Comparison of ENCODE assay signal across 19 cellular contexts in the genomic region with DNA sequence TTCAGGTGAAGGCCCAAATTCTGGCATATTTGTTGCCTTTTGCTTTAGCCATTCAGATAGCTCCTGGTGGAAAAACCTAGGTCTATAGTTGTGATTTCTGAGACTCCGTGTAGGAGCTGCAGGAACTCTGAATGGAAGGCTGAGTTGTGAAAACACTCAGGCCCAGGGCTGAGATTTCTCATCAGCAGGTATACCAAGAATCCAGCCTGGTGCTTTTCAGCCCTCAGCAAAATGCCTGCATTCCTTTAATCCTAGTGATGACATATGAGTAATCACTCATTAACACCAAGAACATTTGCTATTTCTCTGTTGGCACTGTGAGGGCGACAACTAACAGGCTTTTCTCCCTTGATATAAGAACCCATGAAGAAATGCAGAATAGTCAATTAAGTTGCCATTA.
"Had no signal": no experiment of that assay in that cellular context is flagged by ENCODE, and none has a peak within 500 bp of the region (broad histone marks: within the 10 kb centered on the region; RNA-seq: fewer than 3 reads in every experiment).

No MANE protein-coding gene starts in this region.

- H3K4me3 ChIP-seq: colonic mucosa, gastrocnemius medialis, neural progenitor cell, pancreas, right lobe of liver, tibial nerve had no signal

- H3K27me3 ChIP-seq: colonic mucosa, gastrocnemius medialis, neural progenitor cell, pancreas, right lobe of liver, tibial nerve had no signal

- H3K4me2 ChIP-seq: neural progenitor cell had no signal

- H3K9ac ChIP-seq: neural progenitor cell had no signal

- FAIRE-seq: endothelial cell of umbilical vein, kidney, pancreas had no signal

- H2AFZ ChIP-seq: neural progenitor cell had no signal

- H3K36me3 ChIP-seq: colonic mucosa, gastrocnemius medialis, neural progenitor cell, pancreas, right lobe of liver, tibial nerve had no signal

- H3K4me1 ChIP-seq: colonic mucosa, gastrocnemius medialis, pancreas, right lobe of liver, tibial nerve had no signal

- DNase-seq: caudate nucleus; colonic mucosa; dermis blood vessel endothelial cell; endodermal cell; gastrocnemius medialis; glutamatergic neuron; kidney; nucleus accumbens; pancreas; right lobe of liver; stimulated activated CD4-positive, alpha-beta T cell treated with anti-CD3 and anti-CD28 coated beads, Interleukin-4, amount 100 ng/mL, for 1 hour; stimulated activated CD8-positive, alpha-beta memory T cell treated with anti-CD3 and anti-CD28 coated beads, Interleukin-4, amount 100 ng/mL, for 48 hours; stimulated activated naive CD8-positive, alpha-beta T cell treated with anti-CD3 and anti-CD28 coated beads, Interleukin-15, Interleukin-2, amounts not matched to agents 100 U/mL and 50 U/mL, for 24 hours had no signal

- ATAC-seq: gastrocnemius medialis; left lobe of liver; natural killer cell treated with Interleukin-12 subunit alpha and Interleukin-12 subunit beta and Interleukin-15 and Interleukin-18, amount 100 ng/mL, for 72 hours; pancreas; right lobe of liver; stimulated activated effector memory CD8-positive, alpha-beta T cell treated with anti-CD3 and anti-CD28 coated beads, Interleukin-12 subunit alpha, Interleukin-12 subunit beta, amount 100 ng/mL, for 72 hours; stimulated activated naive CD8-positive, alpha-beta T cell treated with anti-CD3 and anti-CD28 coated beads, Interleukin-15, Interleukin-2, amounts not matched to agents 100 U/mL and 50 U/mL, for 24 hours had no signal

- H3K9me3 ChIP-seq: colonic mucosa, gastrocnemius medialis, pancreas, right lobe of liver, tibial nerve had no signal

- H3K27ac ChIP-seq: colonic mucosa, gastrocnemius medialis, neural progenitor cell, pancreas, right lobe of liver, tibial nerve had no signal
